ENCODE assay signal across 8 cellular contexts in the genomic region with DNA sequence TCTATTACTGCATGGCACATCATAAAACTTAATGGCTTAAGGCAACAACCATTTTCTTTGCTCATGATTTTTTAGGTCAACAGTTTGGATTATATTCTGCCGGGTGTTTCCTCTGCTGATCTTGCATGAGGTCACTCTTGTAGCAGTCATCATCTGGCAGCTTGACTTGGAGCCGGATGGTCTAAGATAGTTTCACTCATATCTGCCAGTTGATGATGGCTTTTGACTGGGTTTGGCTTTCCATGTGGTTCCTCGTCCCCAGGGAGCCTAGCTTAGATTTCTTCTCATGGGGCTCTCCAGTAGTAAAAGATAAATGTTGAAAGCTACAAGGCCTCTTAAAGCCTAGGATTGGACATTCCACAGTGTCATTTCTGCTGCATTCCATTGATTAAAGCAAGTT. TPM values are rescaled to one million over a fixed set of nuclear protein-coding genes. Genes with fewer than 3 reads are reported as not detected.
DNase-seq lines count a peak whose midpoint lies in the region; ATAC-seq, FAIRE-seq and TF ChIP-seq lines count a peak whose summit lies in the region.

No MANE protein-coding gene starts in this region.

- no peak for FAIRE-seq in small intestine (lab: Jason Lieb, UNC)

- no peaks in the 10 kb centered on the region for H3K9me3 ChIP-seq in T-helper 17 cell (ENCODE audit: control insufficient read depth, low read length, poor library complexity, severe bottlenecking)
- H3K9me3 ChIP-seq in small intestine (ENCODE audit: control insufficient read depth, low read depth): no peaks in the 10 kb centered on the region

- no peaks in the 10 kb centered on the region for H3K27me3 Mint-ChIP-seq in T-helper 17 cell

- no peaks in the 10 kb centered on the region for H3K36me3 Mint-ChIP-seq in T-helper 17 cell (ENCODE audit: low read depth)

- H3K27ac Mint-ChIP-seq in T-helper 17 cell: peak overlapping the region; percentile 93

- H3K4me3 ChIP-seq in fibroblast of the aortic adventitia (ENCODE audit: low read depth, low read length) (no peak overlapping the region), small intestine (ENCODE audit: low read depth in 1 of 2, low read length in 2 of 2) (no peak overlapping the region)

- H3K4me3 Mint-ChIP-seq in T-helper 17 cell: peak overlapping the region; percentile 59

- H3K4me1 ChIP-seq in small intestine (ENCODE audit: control insufficient read depth in 2 of 2, insufficient read depth in 1 of 2, low read depth in 1 of 2, low read length in 1 of 2): peaks cover 0 to 10% of the 10 kb centered on the region in 2 donors

- no peak for TF ChIP-seq CTCF in fibroblast of the aortic adventitia (IDR thresholded peaks at IDR 0.05; ENCODE audit: insufficient read depth, low read length)

- peak overlapping the region; percentile 64 to 79 for H3K27ac ChIP-seq in small intestine (ENCODE audit: low read depth in 1 of 2, low read length in 1 of 2)

- intact Hi-C loops in Right ventricle myocardium inferior (cut with DNase I): no loop called here
- intact Hi-C loops in cardiac septum (cut with DNase I): no loop called here

- H3K27me3 ChIP-seq in small intestine (ENCODE audit: control insufficient read depth in 2 of 2, insufficient read depth in 2 of 2, low read length in 2 of 2): no peaks in the 10 kb centered on the region

- WGBS in small intestine, 3 donors: 31 to 52% (median 41%) methylated on average over 3 of the region's 3 CpGs

- no peaks in the 10 kb centered on the region for H3K36me3 ChIP-seq in small intestine (ENCODE audit: control insufficient read depth in 2 of 2, insufficient read depth in 2 of 2, low read length in 2 of 2)

- DNase-seq in Right ventricle myocardium inferior (ENCODE audit: missing footprints) (no peak), cardiac septum (ENCODE audit: low spot score) (no peak), T-helper 17 cell (no peak), fibroblast of the aortic adventitia (ENCODE audit: low read depth) (peak; percentile 80), small intestine (peak; percentile 25), NCI-H1694 treated with DMSO at 0.1 percent for 48 hours (lab: John Stamatoyannopoulos, UW) (no peak)
- DNase-seq in stimulated activated CD8-positive, alpha-beta memory T cell treated with anti-CD3 and anti-CD28 coated beads, Interleukin-4, amount 100 ng/mL, for 48 hours: no peak

- peaks cover 35% of the 10 kb centered on the region for H3K4me1 Mint-ChIP-seq in T-helper 17 cell

- ATAC-seq in Right ventricle myocardium inferior (peak; percentile 89), HG03103 (IDR thresholded peaks at IDR 0.05; ENCODE audit: low read depth, unreplicated experiment) (peak; percentile 42), T-helper 17 cell (peak; percentile 60)

RNA-seq across cellular contexts. Expression of a gene that starts 27.4 kb away (rescaled TPM):
- 49.6 TPM for total RNA-seq in Right ventricle myocardium inferior
- 61.4 TPM for total RNA-seq in cardiac septum
- total RNA-seq in T-helper 17 cell: 10 to 100 TPM; 72.4 to 80.7 TPM
- 18.8 and 46.3 TPM in 2 replicates for total RNA-seq in fibroblast of the aortic adventitia (ENCODE audit: low replicate concordance)
- polyA plus RNA-seq in small intestine: 1 to 10 TPM; 1.1 to 7.0 (median 1.6) TPM

Comparison
In these comparisons a context has a peak if more than half of its experiments do, and no peak if none do; other contexts are left out.
1. DNase-seq: peak in fibroblast of the aortic adventitia (single experiment) and small intestine (single experiment); none in Right ventricle myocardium inferior (single experiment), cardiac septum (single experiment), T-helper 17 cell (0 of 3), NCI-H1694 treated with DMSO at 0.1 percent for 48 hours (single experiment) and stimulated activated CD8-positive, alpha-beta memory T cell treated with anti-CD3 and anti-CD28 coated beads, Interleukin-4, amount 100 ng/mL, for 48 hours (single experiment).
2. Peak in every context shown above with its lines, with median percentiles within 50 percentile points of each other: ATAC-seq.